8 cellular contexts compared by ENCODE assay signal in genomic region chr11:17351171-17351509, GRCh38. TPM values are rescaled to one million over a fixed set of nuclear protein-coding genes. Genes with fewer than 3 reads are reported as not detected.
A peak's percentile ranks its signal among the peaks of the same experiment; 100 is the strongest.
DNase-seq lines count a peak whose midpoint lies in the region; ATAC-seq lines count a peak whose summit lies in the region.

No MANE protein-coding gene starts in this region.

- peaks cover 6% of the 10 kb centered on the region for H3K4me1 ChIP-seq in stomach smooth muscle (ENCODE audit: control insufficient read depth, insufficient read depth, low read length)

- no peaks in the 10 kb centered on the region for H3K27me3 ChIP-seq in stomach smooth muscle (ENCODE audit: control insufficient read depth in 1 of 2, insufficient read depth in 2 of 2, low read length in 2 of 2)

- peaks cover 3% of the 10 kb centered on the region for H3K9me3 Mint-ChIP-seq in T-helper 2 cell treated with Interferon-gamma antibody and Interleukin-4, amounts not matched to agents 5 μg/mL and 100 μg/mL, for 36 hours
- no peaks in the 10 kb centered on the region for H3K9me3 Mint-ChIP-seq in activated CD8-positive, alpha-beta T cell treated with anti-CD3 and anti-CD28 coated beads, Interleukin-2, amount 10 ng/mL, durations not matched to agents 7 days and 5 days (ENCODE audit: insufficient read depth)

- H3K4me3 ChIP-seq in iPS-18c (ENCODE audit: insufficient read depth, low read depth, low read length), result peak overlapping the region; percentile 44
- H3K4me3 ChIP-seq in stomach smooth muscle (ENCODE audit: low read length in 2 of 2), result peak overlapping the region; percentile 58 to 82

- CTCF ChIA-PET in activated CD8-positive, alpha-beta T cell treated with anti-CD3 and anti-CD28 coated beads, Interleukin-2, amount 10 ng/mL, durations not matched to agents 7 days and 5 days (lab: Charles Lee), result interaction anchor here (1.0 to 1.1 kb wide), 2 partner anchors 38 to 121 kb away, joined by 3 read pairs; no protein-coding TSS in a partner anchor

- no peak for ATAC-seq in activated CD8-positive, alpha-beta T cell treated with anti-CD3 and anti-CD28 coated beads, Interleukin-2, amount 10 ng/mL, durations not matched to agents 7 days and 5 days
- no peak for ATAC-seq in HG03097 (IDR thresholded peaks at IDR 0.05; ENCODE audit: low FRiP score, unreplicated experiment)

- peak overlapping the region; percentile 12 for H3K27ac Mint-ChIP-seq in T-helper 2 cell treated with Interferon-gamma antibody and Interleukin-4, amounts not matched to agents 5 μg/mL and 100 μg/mL, for 36 hours
- H3K27ac Mint-ChIP-seq in activated CD8-positive, alpha-beta T cell treated with anti-CD3 and anti-CD28 coated beads, Interleukin-2, amount 10 ng/mL, durations not matched to agents 7 days and 5 days, result peak overlapping the region; percentile 40

- H3K9me3 ChIP-seq in iPS-18c (ENCODE audit: control insufficient read depth, insufficient read depth, low read length), result no peaks in the 10 kb centered on the region
- no peaks in the 10 kb centered on the region for H3K9me3 ChIP-seq in stomach smooth muscle (ENCODE audit: control insufficient read depth in 2 of 2, low read length in 2 of 2)

- no peak overlapping the region for H3K27ac ChIP-seq in stomach smooth muscle (ENCODE audit: low read length)

- DNase-seq in T-helper 2 cell treated with Interferon-gamma antibody and Interleukin-4, amounts not matched to agents 5 μg/mL and 100 μg/mL, for 36 hours (ENCODE audit: low spot score), result no peak
- DNase-seq in T-helper 2 cell (no peak), NCI-H146 (lab: John Stamatoyannopoulos, UW) (no peak)
- DNase-seq in activated CD8-positive, alpha-beta T cell treated with anti-CD3 and anti-CD28 coated beads, Interleukin-2, amount 10 ng/mL, durations not matched to agents 7 days and 5 days, result no peak
- DNase-seq in activated CD4-positive, CD25-positive, alpha-beta regulatory T cell treated with anti-CD3 and anti-CD28 coated beads, Interleukin-2, amount 50 U/mL, for 72 hours, result no peak

- H3K9ac ChIP-seq in stomach smooth muscle (ENCODE audit: low read length in 2 of 2), result peak overlapping the region in 1 of 2 donors; percentile 72

- H3K36me3 Mint-ChIP-seq in T-helper 2 cell treated with Interferon-gamma antibody and Interleukin-4, amounts not matched to agents 5 μg/mL and 100 μg/mL, for 36 hours (ENCODE audit: low read depth), result peaks cover 23% of the 10 kb centered on the region
- peaks cover 11% of the 10 kb centered on the region for H3K36me3 Mint-ChIP-seq in activated CD8-positive, alpha-beta T cell treated with anti-CD3 and anti-CD28 coated beads, Interleukin-2, amount 10 ng/mL, durations not matched to agents 7 days and 5 days (ENCODE audit: low read depth)

- H3K4me3 Mint-ChIP-seq in T-helper 2 cell treated with Interferon-gamma antibody and Interleukin-4, amounts not matched to agents 5 μg/mL and 100 μg/mL, for 36 hours, result peak overlapping the region; percentile 88
- peak overlapping the region; percentile 82 for H3K4me3 Mint-ChIP-seq in activated CD8-positive, alpha-beta T cell treated with anti-CD3 and anti-CD28 coated beads, Interleukin-2, amount 10 ng/mL, durations not matched to agents 7 days and 5 days

- H3K36me3 ChIP-seq in stomach smooth muscle (ENCODE audit: control insufficient read depth in 2 of 2, insufficient read depth in 2 of 2, low read length in 2 of 2), result no peaks in the 10 kb centered on the region

- peaks cover 37% of the 10 kb centered on the region for H3K27me3 Mint-ChIP-seq in T-helper 2 cell treated with Interferon-gamma antibody and Interleukin-4, amounts not matched to agents 5 μg/mL and 100 μg/mL, for 36 hours (ENCODE audit: low read depth)
- H3K27me3 Mint-ChIP-seq in activated CD8-positive, alpha-beta T cell treated with anti-CD3 and anti-CD28 coated beads, Interleukin-2, amount 10 ng/mL, durations not matched to agents 7 days and 5 days (ENCODE audit: low read depth), result peaks cover 3% of the 10 kb centered on the region

- POLR2A ChIA-PET in activated CD8-positive, alpha-beta T cell treated with anti-CD3 and anti-CD28 coated beads, Interleukin-2, amount 10 ng/mL, durations not matched to agents 7 days and 5 days (lab: Charles Lee), result no interaction called here

- H3K4me1 Mint-ChIP-seq in T-helper 2 cell treated with Interferon-gamma antibody and Interleukin-4, amounts not matched to agents 5 μg/mL and 100 μg/mL, for 36 hours (ENCODE audit: low read depth), result peaks cover 34% of the 10 kb centered on the region
- H3K4me1 Mint-ChIP-seq in activated CD8-positive, alpha-beta T cell treated with anti-CD3 and anti-CD28 coated beads, Interleukin-2, amount 10 ng/mL, durations not matched to agents 7 days and 5 days (ENCODE audit: low read depth), result peaks cover 37% of the 10 kb centered on the region

RNA-seq across cellular contexts. Expression of gene NCR3LG1, which starts 0.5 kb away (rescaled TPM):
- total RNA-seq in activated CD8-positive, alpha-beta T cell treated with anti-CD3 and anti-CD28 coated beads, Interleukin-2, amount 10 ng/mL, durations not matched to agents 7 days and 5 days, result 1 to 10 TPM; 1.5 to 1.9 TPM

RNA-seq across cellular contexts. Expression of gene KCNJ11, which starts 37.3 kb away (rescaled TPM):
- 1 to 10 TPM; 4.2 to 5.7 TPM for total RNA-seq in activated CD8-positive, alpha-beta T cell treated with anti-CD3 and anti-CD28 coated beads, Interleukin-2, amount 10 ng/mL, durations not matched to agents 7 days and 5 days
